In genomic region chr19:43504426-43505185, GRCh38 we compare ENCODE assay signal across 8 cellular contexts. TPM values are rescaled to one million over a fixed set of nuclear protein-coding genes. Genes with fewer than 3 reads are reported as not detected.
DNase-seq lines count a peak whose midpoint lies in the region; ATAC-seq and TF ChIP-seq lines count a peak whose summit lies in the region.

Gene PHLDB3, minus strand, starts transcription at chr19:43504746. Its CDS starts 628 bp downstream, at chr19:43504118.

- peaks cover 12% of the 10 kb centered on the region for H3K36me3 Mint-ChIP-seq in activated naive CD8-positive, alpha-beta T cell treated with anti-CD3 and anti-CD28 coated beads for 36 hours

- no peaks in the 10 kb centered on the region for H3K9me2 ChIP-seq in hepatocyte (replicated peaks; ENCODE audit: insufficient read depth)

- peak within 1 kb of the TSS; percentile 91 for H3K27ac ChIP-seq in hepatocyte

- H3K27me3 ChIP-seq in NT2/D1 (ENCODE audit: insufficient read depth, insufficient read length) = peaks cover 24% of the 10 kb centered on the region
- no peaks in the 10 kb centered on the region for H3K27me3 ChIP-seq in hepatocyte

- peak within 1 kb of the TSS; percentile 83 for H3K9ac ChIP-seq in NT2/D1 (ENCODE audit: insufficient read length, low read depth)

- peak within 1 kb of the TSS; percentile 95 for H3K27ac Mint-ChIP-seq in activated naive CD8-positive, alpha-beta T cell treated with anti-CD3 and anti-CD28 coated beads for 36 hours

- no peaks in the 10 kb centered on the region for H3K27me3 Mint-ChIP-seq in activated naive CD8-positive, alpha-beta T cell treated with anti-CD3 and anti-CD28 coated beads for 36 hours

- H3K79me2 ChIP-seq in hepatocyte = peaks cover 12% of the 10 kb centered on the region

- no peaks in the 10 kb centered on the region for H3K9me3 ChIP-seq in NT2/D1 (ENCODE audit: insufficient read depth, low read length)
- no peaks in the 10 kb centered on the region for H3K9me3 ChIP-seq in hepatocyte (ENCODE audit: low read depth)

- H3K36me3 ChIP-seq in NT2/D1 (ENCODE audit: insufficient read depth, insufficient read length, low read length) (peaks cover 16% of the 10 kb centered on the region), hepatocyte (replicated peaks; ENCODE audit: insufficient read depth, low read depth) (no peaks in the 10 kb centered on the region)

- peak within 1 kb of the TSS; percentile 94 for H3K4me3 Mint-ChIP-seq in activated naive CD8-positive, alpha-beta T cell treated with anti-CD3 and anti-CD28 coated beads for 36 hours

- no peaks in the 10 kb centered on the region for H3K9me3 Mint-ChIP-seq in activated naive CD8-positive, alpha-beta T cell treated with anti-CD3 and anti-CD28 coated beads for 36 hours

- H2AFZ ChIP-seq in hepatocyte = peak within 1 kb of the TSS; percentile 82

- H4K20me1 ChIP-seq in hepatocyte (ENCODE audit: insufficient read depth, poor library complexity, severe bottlenecking) = no peaks in the 10 kb centered on the region

- WGBS in hepatocyte (ENCODE audit: low lambda C conversion rate, missing lambda C conversion rate) = 4% methylated on average over 38 of the region's 42 CpGs

- H3K4me1 Mint-ChIP-seq in activated naive CD8-positive, alpha-beta T cell treated with anti-CD3 and anti-CD28 coated beads for 36 hours = peaks cover 22% of the 10 kb centered on the region

- peak within 1 kb of the TSS; percentile 91 for H3K4me2 ChIP-seq in hepatocyte

- H3K4me1 ChIP-seq in NT2/D1 (ENCODE audit: insufficient read depth, insufficient read length) (peaks cover 5% of the 10 kb centered on the region), hepatocyte (ENCODE audit: insufficient read depth) (peaks cover 11% of the 10 kb centered on the region)

- TF ChIP-seq CTCF in hepatocyte (IDR thresholded peaks at IDR 0.05; ENCODE audit: poor library complexity) = no peak

- ATAC-seq in HG02884 (IDR thresholded peaks at IDR 0.05; ENCODE audit: unreplicated experiment) = peak; percentile 24

- H3K4me3 ChIP-seq in NT2/D1 (ENCODE audit: insufficient read length, low read depth) = peak within 1 kb of the TSS; percentile 75
- peak within 1 kb of the TSS; percentile 50 for H3K4me3 ChIP-seq in hepatocyte
- H3K4me3 ChIP-seq in skeletal muscle cell (ENCODE audit: low read depth, low read length) = peak within 1 kb of the TSS; percentile 87

- peak; percentile 73 for DNase-seq in DMS 273 (lab: John Stamatoyannopoulos, UW; ENCODE audit: unreplicated experiment)
- no peak for DNase-seq in DMS 273 treated with DMSO at 0.1 percent for 48 hours (lab: John Stamatoyannopoulos, UW)
- DNase-seq in NT2/D1 (ENCODE audit: low read depth, low spot score) = no peak
- peak; percentile 55 for DNase-seq in activated naive CD8-positive, alpha-beta T cell treated with anti-CD3 and anti-CD28 coated beads for 36 hours
- DNase-seq in hepatocyte (ENCODE audit: low spot score) = peak; percentile 77
- DNase-seq in skeletal muscle cell (ENCODE audit: low read depth) = no peak
- DNase-seq in GOT3 (lab: John Stamatoyannopoulos, UW) = no peak

RNA-seq across cellular contexts. Expression of gene PHLDB3, which starts in this region (rescaled TPM):
- total RNA-seq in activated naive CD8-positive, alpha-beta T cell treated with anti-CD3 and anti-CD28 coated beads for 36 hours = 10 to 100 TPM; 12.7 to 13.1 TPM
- 22.2 and 24.9 TPM in 2 replicates for total RNA-seq in hepatocyte
- 23.4 and 29.0 TPM in 2 replicates for polyA plus RNA-seq in hepatocyte

Comparison
In these comparisons a context has a peak if more than half of its experiments do, and no peak if none do; other contexts are left out.
1. DNase-seq: peak in DMS 273 (single experiment), activated naive CD8-positive, alpha-beta T cell treated with anti-CD3 and anti-CD28 coated beads for 36 hours (single experiment) and hepatocyte (single experiment); none in DMS 273 treated with DMSO at 0.1 percent for 48 hours (single experiment), NT2/D1 (single experiment), skeletal muscle cell (single experiment) and GOT3 (single experiment).
2. Peak in every context shown above with its lines, with median percentiles within 50 percentile points of each other: H3K4me3 ChIP-seq.